ENCODE assay signal across 22 cellular contexts in genomic region chr21:14959343-14959742, GRCh38.
"Had no signal": no experiment of that assay in that cellular context is flagged by ENCODE, and none has a peak within 500 bp of the region (broad histone marks: within the 10 kb centered on the region; RNA-seq: fewer than 3 reads in every experiment).

No MANE protein-coding gene starts in this region.

- H3K4me3 Mint-ChIP-seq: endodermal cell; naive thymus-derived CD8-positive, alpha-beta T cell had no signal

- H3K36me3 ChIP-seq: colonic mucosa, neutrophil, suprapubic skin, thyroid gland, upper lobe of left lung, uterus had no signal

- H3K4me3 ChIP-seq: colonic mucosa, heart left ventricle, mucosa of descending colon, smooth muscle cell, suprapubic skin, thyroid gland, upper lobe of left lung, uterus had no signal

- FAIRE-seq: endothelial cell of umbilical vein had no signal

- H3K9me3 ChIP-seq: colonic mucosa, heart left ventricle, mucosa of descending colon, neutrophil, suprapubic skin, thyroid gland, upper lobe of left lung, uterus had no signal

- H3K27ac Mint-ChIP-seq: endodermal cell; naive thymus-derived CD8-positive, alpha-beta T cell had no signal

- H3K27me3 ChIP-seq: colonic mucosa, foreskin keratinocyte, heart left ventricle, neutrophil, suprapubic skin, thyroid gland, upper lobe of left lung, uterus had no signal

- H3K9me3 Mint-ChIP-seq: endodermal cell; naive thymus-derived CD8-positive, alpha-beta T cell had no signal

- ATAC-seq: foreskin keratinocyte; heart left ventricle; left lobe of liver; mucosa of descending colon; naive thymus-derived CD8-positive, alpha-beta T cell; right cardiac atrium; stimulated activated naive CD8-positive, alpha-beta T cell treated with anti-CD3 and anti-CD28 coated beads, Interleukin-15, Interleukin-2, amounts not matched to agents 100 U/mL and 50 U/mL, for 24 hours had no signal

- H3K4me1 ChIP-seq: colonic mucosa, foreskin keratinocyte, suprapubic skin, upper lobe of left lung had no signal

- H3K4me2 ChIP-seq: smooth muscle cell had no signal

- H3K27ac ChIP-seq: colonic mucosa, foreskin keratinocyte, heart left ventricle, neutrophil, suprapubic skin, thyroid gland, upper lobe of left lung, uterus had no signal

- DNase-seq: colonic mucosa; effector CD4-positive, alpha-beta T cell; endodermal cell; erythroblast; foreskin keratinocyte; heart left ventricle; hippocampal formation; mammary epithelial cell; mucosa of descending colon; naive thymus-derived CD8-positive, alpha-beta T cell; posterior cingulate gyrus; right cardiac atrium; stimulated activated CD4-positive, alpha-beta T cell treated with anti-CD3 and anti-CD28 coated beads, Interleukin-2, amount 100 ng/mL, for 48 hours; stimulated activated naive CD8-positive, alpha-beta T cell treated with anti-CD3 and anti-CD28 coated beads, Interleukin-15, Interleukin-2, amounts not matched to agents 100 U/mL and 50 U/mL, for 24 hours; thyroid gland; upper lobe of left lung; uterus had no signal

- H3K27me3 Mint-ChIP-seq: naive thymus-derived CD8-positive, alpha-beta T cell had no signal
